Comparison of ENCODE assay signal across 16 cellular contexts in the genomic region with DNA sequence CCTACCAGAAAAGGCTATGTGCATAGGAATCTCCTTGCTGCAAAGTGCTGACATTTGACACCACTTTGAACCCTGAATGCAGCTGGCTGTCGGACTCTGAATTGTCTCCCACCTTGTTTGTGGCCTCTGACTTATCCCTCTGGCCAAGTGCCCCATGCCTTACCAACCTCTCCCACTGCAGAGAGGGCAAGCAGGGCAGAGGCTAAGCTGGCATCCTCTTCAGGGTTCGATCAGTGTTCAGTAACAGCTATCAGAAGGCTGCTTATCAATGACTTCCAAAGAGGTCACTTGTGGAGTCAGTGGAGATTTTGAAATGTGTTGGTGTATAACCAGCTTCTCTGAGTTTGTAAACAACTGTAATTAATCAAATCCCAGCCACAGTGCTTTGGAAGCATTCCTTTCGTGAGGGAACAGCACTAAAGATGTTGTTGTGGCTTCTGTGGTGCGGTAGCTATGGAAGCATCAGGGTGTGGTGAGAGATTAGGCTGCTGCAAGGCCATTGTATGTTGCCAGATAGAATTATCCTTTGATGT. TPM values are rescaled to one million over a fixed set of nuclear protein-coding genes. Genes with fewer than 3 reads are reported as not detected.
DNase-seq lines count a peak whose midpoint lies in the region.
"Had no signal": no experiment of that assay in that cellular context is flagged by ENCODE, and none has a peak within 500 bp of the region (broad histone marks: within the 10 kb centered on the region; RNA-seq: fewer than 3 reads in every experiment).

No MANE protein-coding gene starts in this region.

- no peaks in the 10 kb centered on the region for H3K36me3 Mint-ChIP-seq in activated naive CD8-positive, alpha-beta T cell treated with anti-CD3 and anti-CD28 coated beads for 36 hours
- H3K36me3 Mint-ChIP-seq: memory B cell had no signal

- H3K27me3 Mint-ChIP-seq in activated naive CD8-positive, alpha-beta T cell treated with anti-CD3 and anti-CD28 coated beads for 36 hours = peaks cover 5% of the 10 kb centered on the region
- H3K27me3 Mint-ChIP-seq: memory B cell had no signal

- no peak overlapping the region for H3K27ac Mint-ChIP-seq in activated naive CD8-positive, alpha-beta T cell treated with anti-CD3 and anti-CD28 coated beads for 36 hours
- H3K27ac Mint-ChIP-seq: activated CD8-positive, alpha-beta T cell treated with anti-CD3 and anti-CD28 coated beads for 36 hours; memory B cell had no signal

- H3K4me3 Mint-ChIP-seq in activated naive CD8-positive, alpha-beta T cell treated with anti-CD3 and anti-CD28 coated beads for 36 hours = no peak overlapping the region
- H3K4me3 Mint-ChIP-seq: activated CD8-positive, alpha-beta T cell treated with anti-CD3 and anti-CD28 coated beads for 36 hours; memory B cell; stimulated activated naive CD8-positive, alpha-beta T cell treated with anti-CD3 and anti-CD28 coated beads, Interleukin-15, amount 100 ng/mL, for 72 hours had no signal

- peak overlapping the region; percentile 86 for H3K27ac ChIP-seq in mesodermal cell (ENCODE audit: low read depth, low read length, severe bottlenecking)

- H3K36me3 ChIP-seq in mesodermal cell (ENCODE audit: control insufficient read depth, insufficient read depth, low read length) = no peaks in the 10 kb centered on the region

- WGBS in mesodermal cell (ENCODE audit: insufficient coverage in 2 of 2), 2 experiments = 14 to 21% methylated on average over 1 to 2 of the region's 4 CpGs

- peak; percentile 70 for DNase-seq in ELF-1 (ENCODE audit: low read depth, low spot score)
- DNase-seq in M059J (ENCODE audit: low read depth) = peak; percentile 95
- peak; percentile 76 for DNase-seq in fibroblast of gingiva (ENCODE audit: low read depth)
- DNase-seq in activated T-cell treated with anti-CD3 and anti-CD28 coated beads for 4 hours = no peak
- no peak for DNase-seq in activated naive CD8-positive, alpha-beta T cell treated with anti-CD3 and anti-CD28 coated beads for 36 hours
- DNase-seq in DMS153 treated with DMSO at 0.1 percent for 48 hours (lab: John Stamatoyannopoulos, UW; ENCODE audit: unreplicated experiment) = no peak
- DNase-seq in stimulated activated CD4-positive, alpha-beta T cell treated with anti-CD3 and anti-CD28 coated beads, Interleukin-4, amount 100 ng/mL, for 1 hour = no peak
- DNase-seq: activated CD8-positive, alpha-beta T cell treated with anti-CD3 and anti-CD28 coated beads for 36 hours; activated effector memory CD4-positive, alpha-beta T cell treated with anti-CD3 and anti-CD28 coated beads, Interleukin-2, amount 50 U/mL, for 16 hours; hypothalamus; NCI-H1105 treated with DMSO at 0.1 percent for 48 hours; NCI-H524; RPMI8226; stimulated activated naive CD8-positive, alpha-beta T cell treated with anti-CD3 and anti-CD28 coated beads, Interleukin-15, amount 100 ng/mL, for 72 hours had no signal

- peaks cover 4% of the 10 kb centered on the region for H3K9me3 ChIP-seq in mesodermal cell (ENCODE audit: control insufficient read depth, low read length)

- H3K4me1 ChIP-seq in mesodermal cell (ENCODE audit: control insufficient read depth, insufficient read depth, low read length, poor library complexity, severe bottlenecking) = peaks cover 27% of the 10 kb centered on the region

- no peak overlapping the region for H3K4me3 ChIP-seq in mesodermal cell (ENCODE audit: extremely low read depth, insufficient read depth, low read length, poor library complexity, severe bottlenecking)

- H3K4me1 Mint-ChIP-seq in activated naive CD8-positive, alpha-beta T cell treated with anti-CD3 and anti-CD28 coated beads for 36 hours = no peaks in the 10 kb centered on the region
- H3K4me1 Mint-ChIP-seq: memory B cell; stimulated activated naive CD8-positive, alpha-beta T cell treated with anti-CD3 and anti-CD28 coated beads, Interleukin-15, amount 100 ng/mL, for 72 hours had no signal

- no peaks in the 10 kb centered on the region for H3K9me3 Mint-ChIP-seq in activated naive CD8-positive, alpha-beta T cell treated with anti-CD3 and anti-CD28 coated beads for 36 hours

RNA-seq across cellular contexts. Expression of gene BMP4, which starts 22.6 kb away (rescaled TPM):
- total RNA-seq in M059J (2014; rRNA removed; shearing (Covaris generic)) = 45.1 and 71.5 TPM in 2 replicates
- 326 TPM for polyA plus RNA-seq in mesodermal cell (2013, experiment 1 of 2)
- polyA plus RNA-seq in mesodermal cell (2013, experiment 2 of 2) = 325 TPM
- not detected for total RNA-seq in activated naive CD8-positive, alpha-beta T cell treated with anti-CD3 and anti-CD28 coated beads for 36 hours
- total RNA-seq: activated CD8-positive, alpha-beta T cell treated with anti-CD3 and anti-CD28 coated beads for 36 hours had no signal

Comparison
In these comparisons a context has a peak if more than half of its experiments do, and no peak if none do; other contexts are left out.
1. DNase-seq: peak in ELF-1 (single experiment), M059J (single experiment) and fibroblast of gingiva (single experiment); none in activated T-cell treated with anti-CD3 and anti-CD28 coated beads for 4 hours (single experiment), activated naive CD8-positive, alpha-beta T cell treated with anti-CD3 and anti-CD28 coated beads for 36 hours (single experiment), DMS153 treated with DMSO at 0.1 percent for 48 hours (single experiment) and stimulated activated CD4-positive, alpha-beta T cell treated with anti-CD3 and anti-CD28 coated beads, Interleukin-4, amount 100 ng/mL, for 1 hour (single experiment).
2. RNA of gene BMP4, which starts 22.6 kb away (total RNA-seq): 45.1 to 71.5 TPM in M059J; not detected in activated naive CD8-positive, alpha-beta T cell treated with anti-CD3 and anti-CD28 coated beads for 36 hours; every median in the first group is over 10 times any median in the second.